ENCODE assay signal across 9 cellular contexts in the genomic region with DNA sequence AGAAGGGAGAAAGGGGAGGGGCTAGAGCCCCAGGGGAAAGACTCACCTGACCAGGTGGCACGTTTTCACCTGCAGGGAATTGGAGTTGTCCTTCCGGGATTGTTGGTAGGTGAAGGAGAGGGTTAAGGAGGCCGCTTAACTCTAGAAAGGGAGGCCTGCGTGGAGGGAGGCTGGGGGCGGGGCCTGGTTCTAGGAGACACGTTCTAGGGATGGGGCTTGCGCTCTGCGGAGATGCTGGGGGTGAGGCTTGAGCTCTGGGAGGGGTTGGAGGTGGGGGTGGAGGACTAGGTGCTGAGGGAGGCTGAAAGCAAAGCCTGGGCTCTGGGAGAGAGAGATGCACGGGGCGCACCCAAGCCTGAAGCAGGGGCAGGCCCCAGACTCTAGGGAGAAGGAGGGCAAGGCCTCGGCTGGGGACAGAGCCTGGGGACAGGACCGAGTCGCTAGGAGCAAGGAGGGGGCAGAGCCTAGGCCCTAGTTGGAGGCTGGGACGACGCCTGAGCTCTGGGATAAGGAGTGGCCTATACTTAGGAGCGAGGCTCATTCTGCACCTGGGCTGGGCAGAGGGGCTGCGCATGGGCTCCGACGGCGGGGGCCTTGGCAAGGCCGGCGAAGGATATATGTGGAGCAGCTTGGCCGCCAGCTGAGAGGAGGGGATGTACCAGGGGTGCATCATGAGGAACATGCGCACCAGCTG. TPM values are rescaled to one million over a fixed set of nuclear protein-coding genes. Genes with fewer than 3 reads are reported as not detected.
DNase-seq lines count a peak whose midpoint lies in the region; ATAC-seq lines count a peak whose summit lies in the region.
"Had no signal": no experiment of that assay in that cellular context is flagged by ENCODE, and none has a peak within 500 bp of the region (broad histone marks: within the 10 kb centered on the region; RNA-seq: fewer than 3 reads in every experiment).

No MANE protein-coding gene starts in this region.

- H3K4me3 Mint-ChIP-seq in activated CD4-positive, alpha-beta T cell treated with anti-CD3 and anti-CD28 coated beads, Interleukin-2, amount 10 ng/mL, durations not matched to agents 7 days and 5 days, result peak overlapping the region; percentile 71
- H3K4me3 Mint-ChIP-seq in activated CD8-positive, alpha-beta T cell treated with anti-CD3 and anti-CD28 coated beads, Interleukin-2, amount 10 ng/mL, durations not matched to agents 7 days and 5 days, result peak overlapping the region; percentile 72

- peak overlapping the region; percentile 54 for H3K27ac Mint-ChIP-seq in activated CD4-positive, alpha-beta T cell treated with anti-CD3 and anti-CD28 coated beads, Interleukin-2, amount 10 ng/mL, durations not matched to agents 7 days and 5 days
- no peak overlapping the region for H3K27ac Mint-ChIP-seq in activated CD8-positive, alpha-beta T cell treated with anti-CD3 and anti-CD28 coated beads, Interleukin-2, amount 10 ng/mL, durations not matched to agents 7 days and 5 days

- H3K36me3 ChIP-seq in iPS-15b (ENCODE audit: control insufficient read depth, insufficient read depth, low read length), result peaks cover 6% of the 10 kb centered on the region
- peaks cover 1 to 5% of the 10 kb centered on the region in 2 donors for H3K36me3 ChIP-seq in stomach smooth muscle (ENCODE audit: control insufficient read depth in 2 of 2, insufficient read depth in 2 of 2, low read length in 2 of 2)

- H3K9ac ChIP-seq in iPS-15b (ENCODE audit: low read depth, low read length) (no peak overlapping the region), stomach smooth muscle (ENCODE audit: low read length in 2 of 2) (no peak overlapping the region)

- no peaks in the 10 kb centered on the region for H3K9me3 Mint-ChIP-seq in activated CD4-positive, alpha-beta T cell treated with anti-CD3 and anti-CD28 coated beads, Interleukin-2, amount 10 ng/mL, durations not matched to agents 7 days and 5 days
- no peaks in the 10 kb centered on the region for H3K9me3 Mint-ChIP-seq in activated CD8-positive, alpha-beta T cell treated with anti-CD3 and anti-CD28 coated beads, Interleukin-2, amount 10 ng/mL, durations not matched to agents 7 days and 5 days (ENCODE audit: insufficient read depth)

- no peaks in the 10 kb centered on the region for H3K27me3 Mint-ChIP-seq in activated CD4-positive, alpha-beta T cell treated with anti-CD3 and anti-CD28 coated beads, Interleukin-2, amount 10 ng/mL, durations not matched to agents 7 days and 5 days
- no peaks in the 10 kb centered on the region for H3K27me3 Mint-ChIP-seq in activated CD8-positive, alpha-beta T cell treated with anti-CD3 and anti-CD28 coated beads, Interleukin-2, amount 10 ng/mL, durations not matched to agents 7 days and 5 days (ENCODE audit: low read depth)

- peaks cover 42% of the 10 kb centered on the region for H3K36me3 Mint-ChIP-seq in activated CD4-positive, alpha-beta T cell treated with anti-CD3 and anti-CD28 coated beads, Interleukin-2, amount 10 ng/mL, durations not matched to agents 7 days and 5 days (ENCODE audit: low read depth)
- H3K36me3 Mint-ChIP-seq in activated CD8-positive, alpha-beta T cell treated with anti-CD3 and anti-CD28 coated beads, Interleukin-2, amount 10 ng/mL, durations not matched to agents 7 days and 5 days (ENCODE audit: low read depth), result peaks cover 38% of the 10 kb centered on the region

- H3K9me3 ChIP-seq in iPS-15b (ENCODE audit: control insufficient read depth, insufficient read depth, low read length) (no peaks in the 10 kb centered on the region), stomach smooth muscle (ENCODE audit: control insufficient read depth in 2 of 2, low read length in 2 of 2) (no peaks in the 10 kb centered on the region)

- POLR2A ChIA-PET in activated CD4-positive, alpha-beta T cell treated with anti-CD3 and anti-CD28 coated beads, Interleukin-2, amount 10 ng/mL, durations not matched to agents 7 days and 5 days (lab: Charles Lee), result no interaction called here
- POLR2A ChIA-PET in activated CD8-positive, alpha-beta T cell treated with anti-CD3 and anti-CD28 coated beads, Interleukin-2, amount 10 ng/mL, durations not matched to agents 7 days and 5 days (lab: Charles Lee), result interaction anchor here (0.6 kb wide), 1 partner anchor 27 kb away, joined by 3 read pairs; no protein-coding TSS in a partner anchor

- CTCF ChIA-PET in activated CD4-positive, alpha-beta T cell treated with anti-CD3 and anti-CD28 coated beads, Interleukin-2, amount 10 ng/mL, durations not matched to agents 7 days and 5 days (lab: Charles Lee), result interaction anchor here (0.7 to 3.8 kb wide), 7 partner anchors 13 to 231 kb away, joined by 3 to 25 read pairs (median 5); a partner anchor contains a TSS
- CTCF ChIA-PET in activated CD8-positive, alpha-beta T cell treated with anti-CD3 and anti-CD28 coated beads, Interleukin-2, amount 10 ng/mL, durations not matched to agents 7 days and 5 days (lab: Charles Lee), result interaction anchor here (1.4 to 11.9 kb wide), 7 partner anchors 8 to 103 kb away, joined by 4 to 149 read pairs (median 11); a partner anchor contains a TSS

- H3K4me1 Mint-ChIP-seq in activated CD4-positive, alpha-beta T cell treated with anti-CD3 and anti-CD28 coated beads, Interleukin-2, amount 10 ng/mL, durations not matched to agents 7 days and 5 days, result peaks cover 29% of the 10 kb centered on the region
- H3K4me1 Mint-ChIP-seq in activated CD8-positive, alpha-beta T cell treated with anti-CD3 and anti-CD28 coated beads, Interleukin-2, amount 10 ng/mL, durations not matched to agents 7 days and 5 days (ENCODE audit: low read depth), result peaks cover 29% of the 10 kb centered on the region

- no peak for ATAC-seq in activated CD8-positive, alpha-beta T cell treated with anti-CD3 and anti-CD28 coated beads, Interleukin-2, amount 10 ng/mL, durations not matched to agents 7 days and 5 days

- peak overlapping the region; percentile 84 for H3K4me3 ChIP-seq in iPS-15b (ENCODE audit: low read depth, low read length)
- peak overlapping the region in 1 of 2 donors; percentile 84 for H3K4me3 ChIP-seq in stomach smooth muscle (ENCODE audit: low read length in 2 of 2)

- H3K27me3 ChIP-seq in iPS-15b (ENCODE audit: control insufficient read depth, insufficient read depth, low read length) (peaks cover 5% of the 10 kb centered on the region), stomach smooth muscle (ENCODE audit: control insufficient read depth in 1 of 2, insufficient read depth in 2 of 2, low read length in 2 of 2) (no peaks in the 10 kb centered on the region)

- H3K4me1 ChIP-seq in iPS-15b (ENCODE audit: control insufficient read depth, insufficient read depth, low read length), result peaks cover 7% of the 10 kb centered on the region
- H3K4me1 ChIP-seq in stomach smooth muscle (ENCODE audit: control insufficient read depth, insufficient read depth, low read length), result peaks cover 44% of the 10 kb centered on the region

- no peak for DNase-seq in activated CD4-positive, alpha-beta T cell treated with anti-CD3 and anti-CD28 coated beads, Interleukin-2, amount 10 ng/mL, durations not matched to agents 7 days and 5 days
- no peak for DNase-seq in activated CD4-positive, alpha-beta T cell treated with anti-CD3 and anti-CD28 coated beads, Interleukin-2, amount 50 U/mL, for 4 hours
- DNase-seq in activated CD8-positive, alpha-beta T cell treated with anti-CD3 and anti-CD28 coated beads, Interleukin-2, amount 10 ng/mL, durations not matched to agents 7 days and 5 days, result no peak
- DNase-seq in occipital lobe (lab: John Stamatoyannopoulos, UW) (no peak), GM19240 (ENCODE audit: insufficient read length, low spot score) (no peak)
- no peak for DNase-seq in activated CD8-positive, alpha-beta memory T cell treated with anti-CD3 and anti-CD28 coated beads for 24 hours

- H3K27ac ChIP-seq in stomach smooth muscle (ENCODE audit: low read length), result peak overlapping the region; percentile 77

RNA-seq across cellular contexts. Expression of a gene that starts 2.4 kb away (rescaled TPM):
- total RNA-seq in activated CD4-positive, alpha-beta T cell treated with anti-CD3 and anti-CD28 coated beads, Interleukin-2, amount 10 ng/mL, durations not matched to agents 7 days and 5 days, result 100 to 1,000 TPM; 293 to 300 TPM
- total RNA-seq in activated CD8-positive, alpha-beta T cell treated with anti-CD3 and anti-CD28 coated beads, Interleukin-2, amount 10 ng/mL, durations not matched to agents 7 days and 5 days, result 100 to 1,000 TPM; 101 to 115 TPM
- 36.7 TPM for total RNA-seq in occipital lobe
- total RNA-seq: RPMI7951 had no signal

RNA-seq across cellular contexts. Expression of a gene that starts 18.2 kb away (rescaled TPM):
- total RNA-seq in activated CD4-positive, alpha-beta T cell treated with anti-CD3 and anti-CD28 coated beads, Interleukin-2, amount 10 ng/mL, durations not matched to agents 7 days and 5 days, result 1 to 10 TPM; 3.9 to 4.3 TPM
- 1 to 10 TPM; 2.9 to 4.7 TPM for total RNA-seq in activated CD8-positive, alpha-beta T cell treated with anti-CD3 and anti-CD28 coated beads, Interleukin-2, amount 10 ng/mL, durations not matched to agents 7 days and 5 days
- 1.2 TPM for total RNA-seq in occipital lobe
- total RNA-seq: RPMI7951 had no signal

RNA-seq across cellular contexts. Expression of a gene that starts 18.5 kb away (rescaled TPM):
- total RNA-seq in activated CD4-positive, alpha-beta T cell treated with anti-CD3 and anti-CD28 coated beads, Interleukin-2, amount 10 ng/mL, durations not matched to agents 7 days and 5 days, result under 1 TPM; 0.07 to 0.15 TPM
- total RNA-seq in activated CD8-positive, alpha-beta T cell treated with anti-CD3 and anti-CD28 coated beads, Interleukin-2, amount 10 ng/mL, durations not matched to agents 7 days and 5 days, result under 1 TPM; 0.13 to 0.34 TPM
- 219 TPM for total RNA-seq in occipital lobe

RNA-seq across cellular contexts. Expression of a gene that starts 36.8 kb away (rescaled TPM):
- 100 to 1,000 TPM; 435 to 456 TPM for total RNA-seq in activated CD4-positive, alpha-beta T cell treated with anti-CD3 and anti-CD28 coated beads, Interleukin-2, amount 10 ng/mL, durations not matched to agents 7 days and 5 days
- total RNA-seq in activated CD8-positive, alpha-beta T cell treated with anti-CD3 and anti-CD28 coated beads, Interleukin-2, amount 10 ng/mL, durations not matched to agents 7 days and 5 days, result 100 to 1,000 TPM; 421 to 423 TPM
- 80.0 TPM for total RNA-seq in occipital lobe

Comparison
In these comparisons a context has a peak if more than half of its experiments do, and no peak if none do; other contexts are left out.
1. RNA of a gene that starts 18.5 kb away (total RNA-seq): 219 TPM in occipital lobe (single experiment); 0.13 to 0.34 TPM in activated CD8-positive, alpha-beta T cell treated with anti-CD3 and anti-CD28 coated beads, Interleukin-2, amount 10 ng/mL, durations not matched to agents 7 days and 5 days and 0.07 to 0.15 TPM in activated CD4-positive, alpha-beta T cell treated with anti-CD3 and anti-CD28 coated beads, Interleukin-2, amount 10 ng/mL, durations not matched to agents 7 days and 5 days; every median in the first group is over 100 times any median in the second.